In the genomic region with DNA sequence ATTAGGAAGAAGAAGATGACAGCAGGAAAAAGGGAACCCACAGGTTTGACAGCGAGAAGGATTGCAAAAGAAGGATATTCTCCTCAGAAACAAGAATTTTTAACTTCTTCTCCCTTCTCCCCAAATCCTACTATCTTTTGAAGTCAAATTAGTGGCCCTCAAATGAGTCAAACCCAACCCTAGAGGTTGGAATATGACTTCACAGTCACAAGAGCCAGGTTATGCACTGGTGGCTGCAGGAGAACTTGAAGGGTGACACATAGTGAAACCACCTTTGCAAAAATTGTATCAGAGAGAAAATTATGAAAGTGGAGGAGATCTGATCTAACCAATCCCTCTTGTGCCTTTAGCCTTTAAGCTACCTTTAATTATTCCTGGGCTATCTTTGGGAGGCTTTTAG, we compare ENCODE assay signal across 17 cellular contexts.
DNase-seq lines count a peak whose midpoint lies in the region; ATAC-seq and TF ChIP-seq lines count a peak whose summit lies in the region.
"Had no signal": no experiment of that assay in that cellular context is flagged by ENCODE, and none has a peak within 500 bp of the region (broad histone marks: within the 10 kb centered on the region; RNA-seq: fewer than 3 reads in every experiment).

No MANE protein-coding gene starts in this region.

- DNase-seq in activated CD4-positive, alpha-beta T cell treated with anti-CD3 and anti-CD28 coated beads for 36 hours = peak; percentile 40
- no peak for DNase-seq in activated CD4-positive, alpha-beta T cell treated with anti-CD3 and anti-CD28 coated beads for 1 hour
- no peak for DNase-seq in NCI-H82 (lab: John Stamatoyannopoulos, UW)
- no peak for DNase-seq in dorsolateral prefrontal cortex
- no peak for DNase-seq in activated effector memory CD4-positive, alpha-beta T cell treated with Interleukin-2 at 50 U/mL for 16 hours
- DNase-seq: activated T-cell treated with anti-CD3 and anti-CD28 coated beads, Interleukin-2, amount 50 U/mL, for 1 hour; aorta; CD8-positive, alpha-beta memory T cell; left cardiac atrium; MM.1S; PC-3 had no signal

- H3K27ac Mint-ChIP-seq in activated CD4-positive, alpha-beta T cell treated with anti-CD3 and anti-CD28 coated beads for 36 hours = no peak overlapping the region
- no peak overlapping the region for H3K27ac Mint-ChIP-seq in activated T-helper 17 cell treated with anti-CD3 and anti-CD28 coated beads, Interleukin-2, amount 50 U/mL, for 72 hours
- H3K27ac Mint-ChIP-seq: CD8-positive, alpha-beta memory T cell; type B pancreatic cell had no signal

- peak overlapping the region in 1 of 59 donors; percentile 44 for H3K27ac ChIP-seq in dorsolateral prefrontal cortex
- H3K27ac ChIP-seq: coronary artery, esophagus muscularis mucosa had no signal

- H3K36me3 Mint-ChIP-seq in activated CD4-positive, alpha-beta T cell treated with anti-CD3 and anti-CD28 coated beads for 36 hours (ENCODE audit: low read depth) = no peaks in the 10 kb centered on the region
- H3K36me3 Mint-ChIP-seq in activated T-helper 17 cell treated with anti-CD3 and anti-CD28 coated beads, Interleukin-2, amount 50 U/mL, for 72 hours (ENCODE audit: low read depth) = no peaks in the 10 kb centered on the region
- H3K36me3 Mint-ChIP-seq: CD8-positive, alpha-beta memory T cell; type B pancreatic cell had no signal

- H3K27me3 ChIP-seq in dorsolateral prefrontal cortex = no peaks in the 10 kb centered on the region
- H3K27me3 ChIP-seq: esophagus muscularis mucosa had no signal

- CTCF ChIA-PET in activated CD4-positive, alpha-beta T cell treated with anti-CD3 and anti-CD28 coated beads for 36 hours (lab: Charles Lee) = no interaction called here

- intact Hi-C loops in activated CD4-positive, alpha-beta T cell treated with anti-CD3 and anti-CD28 coated beads for 36 hours (cut with DNase I, micrococcal nuclease) = no loop called here
- intact Hi-C loops in dorsolateral prefrontal cortex (cut with DNase I) = no loop called here

- no peak for TF ChIP-seq CTCF in dorsolateral prefrontal cortex (IDR thresholded peaks at IDR 0.05 in 54 of 56, conservative IDR thresholded peaks at IDR 0.05 in 2 of 56; ENCODE audit: low read depth in 1 of 56, partially characterized antibody in 56 of 56)

- no peak overlapping the region for H3K4me3 Mint-ChIP-seq in activated CD4-positive, alpha-beta T cell treated with anti-CD3 and anti-CD28 coated beads for 36 hours
- H3K4me3 Mint-ChIP-seq in activated T-helper 17 cell treated with anti-CD3 and anti-CD28 coated beads, Interleukin-2, amount 50 U/mL, for 72 hours = no peak overlapping the region
- H3K4me3 Mint-ChIP-seq: CD8-positive, alpha-beta memory T cell; type B pancreatic cell had no signal

- H3K27me3 Mint-ChIP-seq in activated CD4-positive, alpha-beta T cell treated with anti-CD3 and anti-CD28 coated beads for 36 hours = peaks cover 7% of the 10 kb centered on the region
- peaks cover 10% of the 10 kb centered on the region for H3K27me3 Mint-ChIP-seq in activated T-helper 17 cell treated with anti-CD3 and anti-CD28 coated beads, Interleukin-2, amount 50 U/mL, for 72 hours

- no peaks in the 10 kb centered on the region for H3K4me1 Mint-ChIP-seq in activated CD4-positive, alpha-beta T cell treated with anti-CD3 and anti-CD28 coated beads for 36 hours
- no peaks in the 10 kb centered on the region for H3K4me1 Mint-ChIP-seq in activated T-helper 17 cell treated with anti-CD3 and anti-CD28 coated beads, Interleukin-2, amount 50 U/mL, for 72 hours
- H3K4me1 Mint-ChIP-seq: CD8-positive, alpha-beta memory T cell had no signal

- H3K4me3 ChIP-seq in dorsolateral prefrontal cortex = no peak overlapping the region
- H3K4me3 ChIP-seq: coronary artery, esophagus muscularis mucosa had no signal

- peak; percentile 88 for ATAC-seq in activated CD4-positive, alpha-beta T cell treated with anti-CD3 and anti-CD28 coated beads for 36 hours
- ATAC-seq in GM18907 (IDR thresholded peaks at IDR 0.05; ENCODE audit: unreplicated experiment) (peak; percentile 65), HG02798 (IDR thresholded peaks at IDR 0.05; ENCODE audit: poor library complexity, unreplicated experiment) (peak; percentile 66)
- ATAC-seq in activated T-helper 17 cell treated with anti-CD3 and anti-CD28 coated beads, Interleukin-2, amount 50 U/mL, for 72 hours (replicated peaks) = peak; percentile 94
- ATAC-seq: left cardiac atrium, PC-3 had no signal

- H3K9me3 Mint-ChIP-seq in activated CD4-positive, alpha-beta T cell treated with anti-CD3 and anti-CD28 coated beads for 36 hours (ENCODE audit: low read depth) = no peaks in the 10 kb centered on the region
- no peaks in the 10 kb centered on the region for H3K9me3 Mint-ChIP-seq in activated T-helper 17 cell treated with anti-CD3 and anti-CD28 coated beads, Interleukin-2, amount 50 U/mL, for 72 hours
- H3K9me3 Mint-ChIP-seq: CD8-positive, alpha-beta memory T cell; type B pancreatic cell had no signal

- POLR2A ChIA-PET in activated CD4-positive, alpha-beta T cell treated with anti-CD3 and anti-CD28 coated beads for 36 hours (lab: Charles Lee) = no interaction called here
